In genomic region chr12:19035552-19035951, GRCh38 we compare ENCODE assay signal across 18 cellular contexts.
DNase-seq lines count a peak whose midpoint lies in the region; ATAC-seq and TF ChIP-seq lines count a peak whose summit lies in the region.
"Had no signal": no experiment of that assay in that cellular context is flagged by ENCODE, and none has a peak within 500 bp of the region (broad histone marks: within the 10 kb centered on the region; RNA-seq: fewer than 3 reads in every experiment).

No MANE protein-coding gene starts in this region.

- ATAC-seq in omental fat pad (ENCODE audit: low FRiP score) (peak; percentile 32), natural killer cell (no peak), GM19395 (IDR thresholded peaks at IDR 0.05; ENCODE audit: unreplicated experiment) (no peak)
- ATAC-seq: activated CD8-positive, alpha-beta T cell treated with anti-CD3 and anti-CD28 coated beads, Interleukin-2, amount 10 ng/mL, durations not matched to agents 7 days and 5 days; activated naive CD4-positive, alpha-beta T cell treated with anti-CD3 and anti-CD28 coated beads, Interleukin-2, amount 50 U/mL, for 72 hours; activated T-cell treated with anti-CD3 and anti-CD28 coated beads, Interleukin-2, amount 50 U/mL, for 4 hours; GM12878; left lobe of liver; T-helper 17 cell; WTC11 had no signal

- H3K27me3 Mint-ChIP-seq in HFFc6 (ENCODE audit: insufficient read depth) (no peaks in the 10 kb centered on the region), natural killer cell (ENCODE audit: low read depth in 2 of 2) (no peaks in the 10 kb centered on the region)

- H3K36me3 ChIP-seq in BJ (ENCODE audit: control insufficient read depth, insufficient read depth, low read length), result no peaks in the 10 kb centered on the region
- H3K36me3 ChIP-seq: SJCRH30 had no signal

- H3K9me3 Mint-ChIP-seq in HFFc6, result peaks cover 26% of the 10 kb centered on the region
- peaks cover 0 to 2% of the 10 kb centered on the region in 2 donors for H3K9me3 Mint-ChIP-seq in natural killer cell

- H3K4me1 Mint-ChIP-seq in HFFc6 (ENCODE audit: low read depth) (peaks cover 44% of the 10 kb centered on the region), natural killer cell (no peaks in the 10 kb centered on the region)
- H3K4me1 Mint-ChIP-seq: T-helper 17 cell had no signal

- no peaks in the 10 kb centered on the region for H3K27me3 ChIP-seq in BJ (ENCODE audit: control insufficient read depth, insufficient read depth, low read length)
- H3K27me3 ChIP-seq: SJCRH30 had no signal

- TF ChIP-seq CTCF in BJ (IDR thresholded peaks at IDR 0.05; ENCODE audit: insufficient read depth, low read depth, low read length) (no peak), fibroblast of villous mesenchyme (IDR thresholded peaks at IDR 0.05; ENCODE audit: insufficient read depth, low read depth, low read length) (no peak), omental fat pad (IDR thresholded peaks at IDR 0.05) (no peak), HFFc6 (IDR thresholded peaks at IDR 0.05) (no peak), natural killer cell (IDR thresholded peaks at IDR 0.05) (no peak)

- CTCF ChIA-PET in BJ (lab: Yijun Ruan, JAX), result interaction anchor here (1.6 kb wide), 1 partner anchor 12 kb away, joined by 3 read pairs; no protein-coding TSS in a partner anchor

- H3K4me3 Mint-ChIP-seq in HFFc6 (no peak overlapping the region), natural killer cell (no peak overlapping the region)
- H3K4me3 Mint-ChIP-seq: activated CD8-positive, alpha-beta T cell treated with anti-CD3 and anti-CD28 coated beads, Interleukin-2, amount 10 ng/mL, durations not matched to agents 7 days and 5 days; activated T-cell treated with anti-CD3 and anti-CD28 coated beads, Interleukin-2, amount 50 U/mL, for 4 hours; T-helper 17 cell; WTC11 had no signal

- POLR2A ChIA-PET in BJ (lab: Charles Lee), result no interaction called here

- intact Hi-C loops in natural killer cell (cut with micrococcal nuclease), result no loop called here

- H3K4me3 ChIP-seq in BJ (ENCODE audit: low read depth, low read length) (no peak overlapping the region), fibroblast of villous mesenchyme (ENCODE audit: low read depth, low read length) (no peak overlapping the region)
- H3K4me3 ChIP-seq: GM12878, SJCRH30 had no signal

- peaks cover 22% of the 10 kb centered on the region for H3K36me3 Mint-ChIP-seq in HFFc6 (ENCODE audit: low read depth)
- no peaks in the 10 kb centered on the region for H3K36me3 Mint-ChIP-seq in natural killer cell
- H3K36me3 Mint-ChIP-seq: activated naive CD4-positive, alpha-beta T cell treated with anti-CD3 and anti-CD28 coated beads, Interleukin-2, amount 50 U/mL, for 72 hours had no signal

- DNase-seq in BJ (ENCODE audit: low read depth) (peak; percentile 52), RPMI7951 (ENCODE audit: low read depth) (peak; percentile 63), fibroblast of villous mesenchyme (ENCODE audit: low read depth) (peak; percentile 53), omental fat pad (ENCODE audit: low spot score) (no peak), HFFc6 (no peak), natural killer cell (no peak), kidney glomerular epithelial cell (lab: John Stamatoyannopoulos, UW) (no peak)
- DNase-seq: activated CD8-positive, alpha-beta T cell treated with anti-CD3 and anti-CD28 coated beads, Interleukin-2, amount 10 ng/mL, durations not matched to agents 7 days and 5 days; activated T-cell treated with anti-CD3 and anti-CD28 coated beads, Interleukin-2, amount 50 U/mL, for 4 hours; NCI-H1105 treated with DMSO at 0.1 percent for 48 hours; NCI-H526; SJCRH30; T-helper 17 cell had no signal

- H3K27ac Mint-ChIP-seq in HFFc6, result no peak overlapping the region
- no peak overlapping the region for H3K27ac Mint-ChIP-seq in natural killer cell
- H3K27ac Mint-ChIP-seq: activated CD8-positive, alpha-beta T cell treated with anti-CD3 and anti-CD28 coated beads, Interleukin-2, amount 10 ng/mL, durations not matched to agents 7 days and 5 days; activated naive CD4-positive, alpha-beta T cell treated with anti-CD3 and anti-CD28 coated beads, Interleukin-2, amount 50 U/mL, for 72 hours; T-helper 17 cell; WTC11 had no signal

Comparison
In these comparisons a context has a peak if more than half of its experiments do, and no peak if none do; other contexts are left out.
1. DNase-seq: peak in BJ (single experiment), RPMI7951 (single experiment) and fibroblast of villous mesenchyme (single experiment); none in omental fat pad (single experiment), HFFc6 (single experiment), natural killer cell (single experiment) and kidney glomerular epithelial cell (single experiment).